30 cellular contexts compared by ENCODE assay signal in the genomic region with DNA sequence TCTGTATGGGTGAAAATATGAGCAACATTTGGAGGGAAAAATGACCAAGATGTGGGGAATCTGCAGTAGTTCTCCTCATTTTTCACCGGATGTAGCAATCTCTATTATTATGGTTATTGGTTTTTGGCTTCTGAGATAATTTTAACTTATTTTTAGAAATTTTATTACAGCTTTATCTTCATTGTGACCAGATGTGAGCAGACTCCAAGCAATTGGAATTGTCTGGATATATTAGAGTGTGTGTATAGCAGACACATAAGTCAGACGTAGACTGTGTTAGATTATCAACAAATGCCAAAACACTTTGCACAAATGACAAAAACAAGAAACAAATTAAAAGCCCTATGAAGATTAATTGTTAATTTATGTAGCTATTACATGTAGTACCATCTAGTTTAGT.
"Had no signal": no experiment of that assay in that cellular context is flagged by ENCODE, and none has a peak within 500 bp of the region (broad histone marks: within the 10 kb centered on the region; RNA-seq: fewer than 3 reads in every experiment).

No MANE protein-coding gene starts in this region.

- H3K9me3 ChIP-seq: adrenal gland, ascending aorta, body of pancreas, breast epithelium had no signal

- ATAC-seq: activated naive CD4-positive, alpha-beta T cell treated with anti-CD3 and anti-CD28 coated beads, Interleukin-2, amount 50 U/mL, for 72 hours; activated naive CD8-positive, alpha-beta T cell treated with anti-CD3 and anti-CD28 coated beads, Interleukin-2, amount 50 U/mL, for 24 hours; activated T-cell treated with anti-CD3 and anti-CD28 coated beads, Interleukin-2, amount 50 U/mL, for 4 hours; activated T-cell treated with anti-CD3 and anti-CD28 coated beads, Interleukin-2, amount 50 U/mL, for 72 hours; activated T-helper 17 cell treated with anti-CD3 and anti-CD28 coated beads, Interleukin-2, amount 50 U/mL, for 72 hours; body of pancreas had no signal

- DNase-seq: activated effector memory CD4-positive, alpha-beta T cell treated with anti-CD3 and anti-CD28 coated beads, Interleukin-2, amount 50 U/mL, for 16 hours; activated effector memory CD4-positive, alpha-beta T cell treated with Interleukin-2 at 50 U/mL for 16 hours; activated gamma-delta T cell; activated gamma-delta T cell treated with Interleukin-2 at 50 U/mL for 16 hours; activated naive CD4-positive, alpha-beta T cell; activated naive CD4-positive, alpha-beta T cell treated with anti-CD3 and anti-CD28 coated beads for 36 hours; activated naive CD4-positive, alpha-beta T cell treated with anti-CD3 and anti-CD28 coated beads, Interleukin-2, amount 10 ng/mL, durations not matched to agents 7 days and 5 days; activated naive CD4-positive, alpha-beta T cell treated with anti-CD3 and anti-CD28 coated beads, Interleukin-2, amount 50 U/mL, for 16 hours; activated naive CD4-positive, alpha-beta T cell treated with Interleukin-2 at 50 U/mL for 16 hours; activated naive CD8-positive, alpha-beta T cell treated with anti-CD3 and anti-CD28 coated beads for 36 hours; activated naive CD8-positive, alpha-beta T cell treated with anti-CD3 and anti-CD28 coated beads, Interleukin-2, amount 10 ng/mL, durations not matched to agents 7 days and 5 days; activated naive CD8-positive, alpha-beta T cell treated with anti-CD3 and anti-CD28 coated beads, Interleukin-2, amount 50 U/mL, for 24 hours; activated T-cell treated with anti-CD3 and anti-CD28 coated beads, Interleukin-2, amount 50 U/mL, for 4 hours; activated T-cell treated with anti-CD3 and anti-CD28 coated beads, Interleukin-2, amount 50 U/mL, for 48 hours; activated T-cell treated with anti-CD3 and anti-CD28 coated beads, Interleukin-2, amount 50 U/mL, for 72 hours; adrenal gland; amniotic stem cell; amygdala; anterior cingulate cortex; aorta; body of pancreas; brain microvascular endothelial cell; caudate nucleus; central memory CD4-positive, alpha-beta T cell; cerebellar nuclear complex had no signal

- H3K4me1 ChIP-seq: adrenal gland, ascending aorta, body of pancreas, breast epithelium had no signal

- H3K4me3 ChIP-seq: adrenal gland, ascending aorta, body of pancreas, breast epithelium, cardiac muscle cell had no signal

- H3K27ac ChIP-seq: adrenal gland, ascending aorta, body of pancreas, brain microvascular endothelial cell, breast epithelium, cardiac muscle cell had no signal

- H3K27me3 ChIP-seq: adrenal gland, ascending aorta, body of pancreas, brain microvascular endothelial cell, breast epithelium, cardiac muscle cell had no signal

- H3K36me3 ChIP-seq: adrenal gland, ascending aorta, brain microvascular endothelial cell, breast epithelium, cardiac muscle cell had no signal
